ENCODE assay signal across 8 cellular contexts in genomic region chrX:12977761-12978204, GRCh38. TPM values are rescaled to one million over a fixed set of nuclear protein-coding genes. Genes with fewer than 3 reads are reported as not detected.
A peak's percentile ranks its signal among the peaks of the same experiment; 100 is the strongest.
DNase-seq lines count a peak whose midpoint lies in the region; ATAC-seq and TF ChIP-seq lines count a peak whose summit lies in the region.

No MANE protein-coding gene starts in this region.

- no peaks in the 10 kb centered on the region for H3K9me3 Mint-ChIP-seq in activated T-cell treated with anti-CD3 and anti-CD28 coated beads, Interleukin-2, amount 50 U/mL, for 4 hours
- no peaks in the 10 kb centered on the region for H3K9me3 Mint-ChIP-seq in natural killer cell treated with Interleukin-12 subunit alpha and Interleukin-12 subunit beta and Interleukin-15 and Interleukin-18, amount 100 ng/mL, for 72 hours

- peaks cover 44% of the 10 kb centered on the region for H3K4me1 Mint-ChIP-seq in activated T-cell treated with anti-CD3 and anti-CD28 coated beads, Interleukin-2, amount 50 U/mL, for 4 hours (ENCODE audit: low read depth)
- peaks cover 57% of the 10 kb centered on the region in 2 donors for H3K4me1 Mint-ChIP-seq in natural killer cell treated with Interleukin-12 subunit alpha and Interleukin-12 subunit beta and Interleukin-15 and Interleukin-18, amount 100 ng/mL, for 72 hours (ENCODE audit: low read depth in 2 of 2)

- no peak for DNase-seq in activated T-cell treated with anti-CD3 and anti-CD28 coated beads, Interleukin-2, amount 50 U/mL, for 4 hours
- no peak for DNase-seq in activated T-cell treated with anti-CD3 and anti-CD28 coated beads, Interleukin-2, amount 50 U/mL, for 1 hour
- DNase-seq in astrocyte of the spinal cord (ENCODE audit: low read depth, low spot score) (no peak), NCI-H1436 (lab: John Stamatoyannopoulos, UW) (no peak), NCI-H2107 treated with DMSO at 0.1 percent for 48 hours (lab: John Stamatoyannopoulos, UW; ENCODE audit: unreplicated experiment) (no peak), iPS-NIHi11 (ENCODE audit: low spot score) (no peak)
- DNase-seq in natural killer cell treated with Interleukin-12 subunit alpha and Interleukin-12 subunit beta and Interleukin-15 and Interleukin-18, amount 100 ng/mL, for 72 hours (ENCODE audit: low spot score) = no peak

- H3K27me3 Mint-ChIP-seq in activated T-cell treated with anti-CD3 and anti-CD28 coated beads, Interleukin-2, amount 50 U/mL, for 4 hours (ENCODE audit: low read depth) = no peaks in the 10 kb centered on the region
- peaks cover 0 to 4% of the 10 kb centered on the region in 2 donors for H3K27me3 Mint-ChIP-seq in natural killer cell treated with Interleukin-12 subunit alpha and Interleukin-12 subunit beta and Interleukin-15 and Interleukin-18, amount 100 ng/mL, for 72 hours

- H3K27ac Mint-ChIP-seq in natural killer cell treated with Interleukin-12 subunit alpha and Interleukin-12 subunit beta and Interleukin-15 and Interleukin-18, amount 100 ng/mL, for 72 hours = peak overlapping the region; percentile 91

- no peak for TF ChIP-seq CTCF in astrocyte of the spinal cord (IDR thresholded peaks at IDR 0.05; ENCODE audit: low read depth, low read length)

- in situ Hi-C loops in astrocyte of the spinal cord (cut with HindIII; ENCODE audit: low sequenced_read_pairs) = no loop called here

- no peak for ATAC-seq in activated T-cell treated with anti-CD3 and anti-CD28 coated beads, Interleukin-2, amount 50 U/mL, for 4 hours
- ATAC-seq in HG03432 (IDR thresholded peaks at IDR 0.05; ENCODE audit: unreplicated experiment) = peak; percentile 3
- no peak for ATAC-seq in natural killer cell treated with Interleukin-12 subunit alpha and Interleukin-12 subunit beta and Interleukin-15 and Interleukin-18, amount 100 ng/mL, for 72 hours

- peak overlapping the region; percentile 91 for H3K4me3 ChIP-seq in astrocyte of the spinal cord (ENCODE audit: low read depth, low read length)

- peak overlapping the region; percentile 97 for H3K4me3 Mint-ChIP-seq in activated T-cell treated with anti-CD3 and anti-CD28 coated beads, Interleukin-2, amount 50 U/mL, for 4 hours
- peak overlapping the region; percentile 93 for H3K4me3 Mint-ChIP-seq in natural killer cell treated with Interleukin-12 subunit alpha and Interleukin-12 subunit beta and Interleukin-15 and Interleukin-18, amount 100 ng/mL, for 72 hours

- H3K36me3 Mint-ChIP-seq in activated T-cell treated with anti-CD3 and anti-CD28 coated beads, Interleukin-2, amount 50 U/mL, for 4 hours (ENCODE audit: insufficient read depth) = peaks cover 22% of the 10 kb centered on the region
- peaks cover 22% of the 10 kb centered on the region for H3K36me3 Mint-ChIP-seq in natural killer cell treated with Interleukin-12 subunit alpha and Interleukin-12 subunit beta and Interleukin-15 and Interleukin-18, amount 100 ng/mL, for 72 hours

RNA-seq across cellular contexts. Expression of gene TMSB4X, which starts 2.9 kb away (rescaled TPM):
- 1,000 to 10,000 TPM; 1,344 to 1,576 (median 1,475) TPM for total RNA-seq in activated T-cell treated with anti-CD3 and anti-CD28 coated beads, Interleukin-2, amount 50 U/mL, for 4 hours
- total RNA-seq in natural killer cell treated with Interleukin-12 subunit alpha and Interleukin-12 subunit beta and Interleukin-15 and Interleukin-18, amount 100 ng/mL, for 72 hours = 1,000 to 10,000 TPM; 2,674 to 5,601 TPM
